28 cellular contexts compared by ENCODE assay signal in the genomic region with DNA sequence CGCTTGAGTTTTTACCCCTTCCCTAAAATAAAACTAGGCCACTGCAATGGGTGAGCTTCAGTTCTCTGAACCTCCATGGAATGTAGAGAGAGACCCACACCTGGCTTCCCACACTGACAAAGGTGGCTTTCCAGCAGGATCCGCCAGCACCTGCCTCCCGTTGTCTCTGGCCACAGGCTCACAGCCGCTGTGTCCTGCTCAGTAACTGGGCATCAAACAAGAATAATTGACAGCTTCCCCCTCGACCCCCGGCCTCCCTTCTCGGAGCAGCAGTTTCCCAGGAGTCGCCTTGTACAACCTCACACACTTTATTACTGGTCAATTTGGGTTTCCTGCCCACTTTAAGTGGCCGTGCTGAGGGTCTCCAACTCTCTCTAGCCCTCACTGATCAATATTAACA.
"Had no signal": no experiment of that assay in that cellular context is flagged by ENCODE, and none has a peak within 500 bp of the region (broad histone marks: within the 10 kb centered on the region; RNA-seq: fewer than 3 reads in every experiment).

No MANE protein-coding gene starts in this region.

- H3K27me3 Mint-ChIP-seq: dendritic cell treated with granulocyte-macrophage colony-stimulating factor and Interleukin-4, amounts not matched to agents 40 ng/mL and 50 ng/mL, for 4 days; memory B cell; progenitor cell of endocrine pancreas had no signal

- H3K9ac ChIP-seq: parathyroid adenoma had no signal

- H3K4me3 Mint-ChIP-seq: dendritic cell treated with granulocyte-macrophage colony-stimulating factor and Interleukin-4, amounts not matched to agents 40 ng/mL and 50 ng/mL, for 4 days; endodermal cell; immature natural killer cell; memory B cell; natural killer cell; stimulated activated effector memory CD8-positive, alpha-beta T cell treated with anti-CD3 and anti-CD28 coated beads, Interleukin-12 subunit alpha, Interleukin-12 subunit beta, amount 100 ng/mL, for 72 hours had no signal

- H3K4me3 ChIP-seq: colonic mucosa, gastroesophageal sphincter, lung, right atrium auricular region, stomach, thyroid gland, vagina had no signal

- H3K27ac Mint-ChIP-seq: dendritic cell treated with granulocyte-macrophage colony-stimulating factor and Interleukin-4, amounts not matched to agents 40 ng/mL and 50 ng/mL, for 4 days; endodermal cell; immature natural killer cell; memory B cell; natural killer cell; progenitor cell of endocrine pancreas; stimulated activated effector memory CD8-positive, alpha-beta T cell treated with anti-CD3 and anti-CD28 coated beads, Interleukin-12 subunit alpha, Interleukin-12 subunit beta, amount 100 ng/mL, for 72 hours had no signal

- H3K27ac ChIP-seq: colonic mucosa, epithelial cell of prostate, foreskin keratinocyte, gastroesophageal sphincter, neutrophil, parathyroid adenoma, right atrium auricular region, stomach, thyroid gland, vagina had no signal

- DNase-seq: colonic mucosa; effector CD8-positive, alpha-beta T cell; endodermal cell; foreskin keratinocyte; hypothalamus; immature natural killer cell; islet precursor cell; kidney glomerular epithelial cell; left colon; left ventricle myocardium superior; natural killer cell; stimulated activated CD4-positive, alpha-beta T cell treated with anti-CD3 and anti-CD28 coated beads, Interleukin-2, amount 100 ng/mL, for 24 hours; stimulated activated CD4-positive, alpha-beta T cell treated with anti-CD3 and anti-CD28 coated beads, Interleukin-4, amount 100 ng/mL, for 24 hours; stimulated activated naive CD4-positive, alpha-beta T cell treated with Interleukin-2 at 50 U/mL for 16 hours; stomach; thyroid gland; trophoblast cell had no signal

- H3K27me3 ChIP-seq: colonic mucosa, foreskin keratinocyte, gastroesophageal sphincter, neutrophil, right atrium auricular region, stomach, thyroid gland, vagina had no signal

- H3K9me3 ChIP-seq: colonic mucosa, gastroesophageal sphincter, neutrophil, right atrium auricular region, stomach, thyroid gland, vagina had no signal

- H3K79me2 ChIP-seq: parathyroid adenoma had no signal

- H2AFZ ChIP-seq: parathyroid adenoma had no signal

- H3K36me3 Mint-ChIP-seq: immature natural killer cell; natural killer cell; stimulated activated effector memory CD8-positive, alpha-beta T cell treated with anti-CD3 and anti-CD28 coated beads, Interleukin-12 subunit alpha, Interleukin-12 subunit beta, amount 100 ng/mL, for 72 hours had no signal

- H3K36me3 ChIP-seq: colonic mucosa, gastroesophageal sphincter, neutrophil, right atrium auricular region, stomach, thyroid gland, vagina had no signal

- H3K4me1 ChIP-seq: colonic mucosa, foreskin keratinocyte, parathyroid adenoma, right atrium auricular region, thyroid gland had no signal

- H3K9me3 Mint-ChIP-seq: dendritic cell treated with granulocyte-macrophage colony-stimulating factor and Interleukin-4, amounts not matched to agents 40 ng/mL and 50 ng/mL, for 4 days; endodermal cell had no signal

- H3K4me1 Mint-ChIP-seq: immature natural killer cell; memory B cell; natural killer cell; stimulated activated effector memory CD8-positive, alpha-beta T cell treated with anti-CD3 and anti-CD28 coated beads, Interleukin-12 subunit alpha, Interleukin-12 subunit beta, amount 100 ng/mL, for 72 hours had no signal
